In genomic region chr18:70489556-70489955, GRCh38 we compare ENCODE assay signal across 1 cellular context.
TF ChIP-seq lines count a peak whose summit lies in the region.

No MANE protein-coding gene starts in this region.

TF ChIP-seq in HepG2, 621 proteins besides CTCF, POLR2A, EP300 and RAD21:
- TF ChIP-seq ZNF800 (CRISPR knock-in tag; IDR thresholded peaks at IDR 0.05), result no peak
- TF ChIP-seq PBX3 (CRISPR knock-in tag; IDR thresholded peaks at IDR 0.05; ENCODE audit: borderline replicate concordance), result no peak
- TF ChIP-seq GABPA (IDR thresholded peaks at IDR 0.05; ENCODE audit: low read depth, low read length), result no peak
- no peak for TF ChIP-seq GABPA (CRISPR knock-in tag; IDR thresholded peaks at IDR 0.05; ENCODE audit: low read depth)
- no peak for TF ChIP-seq NKX3-1 (CRISPR knock-in tag; IDR thresholded peaks at IDR 0.05)
- TF ChIP-seq, protein P1, sequence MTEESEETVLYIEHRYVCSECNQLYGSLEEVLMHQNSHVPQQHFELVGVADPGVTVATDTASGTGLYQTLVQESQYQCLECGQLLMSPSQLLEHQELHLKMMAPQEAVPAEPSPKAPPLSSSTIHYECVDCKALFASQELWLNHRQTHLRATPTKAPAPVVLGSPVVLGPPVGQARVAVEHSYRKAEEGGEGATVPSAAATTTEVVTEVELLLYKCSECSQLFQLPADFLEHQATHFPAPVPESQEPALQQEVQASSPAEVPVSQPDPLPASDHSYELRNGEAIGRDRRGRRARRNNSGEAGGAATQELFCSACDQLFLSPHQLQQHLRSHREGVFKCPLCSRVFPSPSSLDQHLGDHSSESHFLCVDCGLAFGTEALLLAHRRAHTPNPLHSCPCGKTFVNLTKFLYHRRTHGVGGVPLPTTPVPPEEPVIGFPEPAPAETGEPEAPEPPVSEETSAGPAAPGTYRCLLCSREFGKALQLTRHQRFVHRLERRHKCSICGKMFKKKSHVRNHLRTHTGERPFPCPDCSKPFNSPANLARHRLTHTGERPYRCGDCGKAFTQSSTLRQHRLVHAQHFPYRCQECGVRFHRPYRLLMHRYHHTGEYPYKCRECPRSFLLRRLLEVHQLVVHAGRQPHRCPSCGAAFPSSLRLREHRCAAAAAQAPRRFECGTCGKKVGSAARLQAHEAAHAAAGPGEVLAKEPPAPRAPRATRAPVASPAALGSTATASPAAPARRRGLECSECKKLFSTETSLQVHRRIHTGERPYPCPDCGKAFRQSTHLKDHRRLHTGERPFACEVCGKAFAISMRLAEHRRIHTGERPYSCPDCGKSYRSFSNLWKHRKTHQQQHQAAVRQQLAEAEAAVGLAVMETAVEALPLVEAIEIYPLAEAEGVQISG (CRISPR knock-in tag; IDR thresholded peaks at IDR 0.05), result no peak
- no peak for TF ChIP-seq ZNF343 (CRISPR knock-in tag; IDR thresholded peaks at IDR 0.05)
- no peak for TF ChIP-seq GPBP1L1 (CRISPR knock-in tag; IDR thresholded peaks at IDR 0.05)
- TF ChIP-seq ZNF34 (CRISPR knock-in tag; IDR thresholded peaks at IDR 0.05; ENCODE audit: borderline replicate concordance), result no peak
- no peak for TF ChIP-seq ZNF446 (CRISPR knock-in tag; IDR thresholded peaks at IDR 0.05)
- TF ChIP-seq GATAD2A (CRISPR knock-in tag; IDR thresholded peaks at IDR 0.05), result no peak
- TF ChIP-seq NR2F2 (IDR thresholded peaks at IDR 0.05; ENCODE audit: borderline replicate concordance, low read depth), result no peak
- TF ChIP-seq LBX2 (CRISPR knock-in tag; IDR thresholded peaks at IDR 0.05; ENCODE audit: borderline replicate concordance), result no peak
- no peak for TF ChIP-seq ZNF607 (CRISPR knock-in tag; IDR thresholded peaks at IDR 0.05; ENCODE audit: borderline replicate concordance)
- TF ChIP-seq ERF (CRISPR knock-in tag; IDR thresholded peaks at IDR 0.05), result no peak
- no peak for TF ChIP-seq SAP130 (CRISPR knock-in tag; IDR thresholded peaks at IDR 0.05; ENCODE audit: low read depth)
- no peak for TF ChIP-seq ZNF614 (CRISPR knock-in tag; IDR thresholded peaks at IDR 0.05; ENCODE audit: borderline replicate concordance)
- no peak for TF ChIP-seq EHMT2 (IDR thresholded peaks at IDR 0.05; ENCODE audit: borderline replicate concordance, low read depth, low read length)
